In the genomic region with DNA sequence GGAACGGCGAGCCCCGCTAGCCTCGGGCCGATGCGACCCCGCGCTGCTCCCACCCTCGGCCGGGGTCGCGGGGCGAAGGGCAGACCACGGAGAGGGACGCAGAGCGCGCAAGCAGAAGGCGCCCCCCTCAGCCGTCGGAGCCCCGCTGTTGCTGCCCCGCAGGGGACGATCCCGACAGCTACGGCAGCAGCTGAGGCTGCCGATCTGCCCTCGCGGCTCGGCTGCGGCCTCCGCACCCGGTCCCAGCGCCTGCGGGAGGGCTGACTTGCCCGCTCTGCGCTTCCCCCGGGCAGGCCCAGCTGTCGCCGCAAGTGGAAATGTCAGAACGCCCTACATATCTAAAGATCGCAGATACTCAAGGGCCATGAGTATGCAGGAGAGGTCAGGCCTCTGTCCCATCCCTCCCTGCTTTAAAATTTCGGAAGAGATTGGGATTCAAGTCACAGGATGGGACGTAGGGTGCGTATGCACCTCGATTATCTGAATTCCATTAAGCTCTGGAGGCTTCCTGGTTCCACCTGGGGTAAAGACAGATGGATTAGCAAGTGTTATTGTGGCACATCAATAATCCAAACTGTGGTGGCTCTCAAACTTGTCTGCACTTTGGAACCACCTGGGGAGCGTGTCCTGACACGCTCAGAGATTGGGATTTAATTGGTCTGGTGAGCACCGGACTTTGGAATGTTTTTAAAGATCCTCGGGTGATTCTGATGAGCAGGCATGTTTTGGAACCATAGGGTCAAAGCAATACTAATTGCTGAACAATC, we compare ENCODE assay signal across 8 cellular contexts. TPM values are rescaled to one million over a fixed set of nuclear protein-coding genes. Genes with fewer than 3 reads are reported as not detected.
DNase-seq lines count a peak whose midpoint lies in the region; ATAC-seq and TF ChIP-seq lines count a peak whose summit lies in the region.

Gene CRPPA, minus strand, starts transcription at position 206 of the 767 bp plus-strand sequence. CDS start 216 bp downstream, outside the sequence.

- H3K27ac ChIP-seq in naive thymus-derived CD4-positive, alpha-beta T cell (ENCODE audit: low read depth, low read length) = peak within 1 kb of the TSS; percentile 78
- H3K27ac ChIP-seq in thoracic aorta = peak within 1 kb of the TSS; percentile 86 to 96

- DNase-seq in NCI-H2227 (lab: John Stamatoyannopoulos, UW; ENCODE audit: unreplicated experiment) (peak; percentile 59), NCI-H2227 treated with DMSO at 0.1 percent for 48 hours (lab: John Stamatoyannopoulos, UW) (no peak), NCI-H510A treated with DMSO at 0.1 percent for 48 hours (lab: John Stamatoyannopoulos, UW) (peak; percentile 52), fibroblast of gingiva (ENCODE audit: low read depth) (peak; percentile 30), thoracic aorta (ENCODE audit: low spot score) (no peak)
- DNase-seq in activated T-cell treated with anti-CD3 and anti-CD28 coated beads, Interleukin-2, amount 50 U/mL, for 4 hours = peak; percentile 28
- peak; percentile 23 to 55 (median 38) for DNase-seq in naive thymus-derived CD4-positive, alpha-beta T cell

- H3K9me3 Mint-ChIP-seq in activated T-cell treated with anti-CD3 and anti-CD28 coated beads, Interleukin-2, amount 50 U/mL, for 4 hours = no peaks in the 10 kb centered on the region
- peaks cover 0 to 5% (median 0%) of the 10 kb centered on the region in 11 donors for H3K9me3 Mint-ChIP-seq in naive thymus-derived CD4-positive, alpha-beta T cell

- no peaks in the 10 kb centered on the region for H3K9me3 ChIP-seq in naive thymus-derived CD4-positive, alpha-beta T cell (ENCODE audit: control insufficient read depth in 2 of 3, low read length in 3 of 3)
- no peaks in the 10 kb centered on the region for H3K9me3 ChIP-seq in thoracic aorta

- H3K36me3 Mint-ChIP-seq in activated T-cell treated with anti-CD3 and anti-CD28 coated beads, Interleukin-2, amount 50 U/mL, for 4 hours (ENCODE audit: insufficient read depth) = no peaks in the 10 kb centered on the region
- peaks cover 0 to 5% (median 0%) of the 10 kb centered on the region in 5 donors for H3K36me3 Mint-ChIP-seq in naive thymus-derived CD4-positive, alpha-beta T cell

- TF ChIP-seq CTCF in thoracic aorta (IDR thresholded peaks at IDR 0.05) = no peak

- H3K4me1 Mint-ChIP-seq in activated T-cell treated with anti-CD3 and anti-CD28 coated beads, Interleukin-2, amount 50 U/mL, for 4 hours (ENCODE audit: low read depth) = peaks cover 10% of the 10 kb centered on the region
- H3K4me1 Mint-ChIP-seq in naive thymus-derived CD4-positive, alpha-beta T cell = peaks cover 7 to 23% (median 15%) of the 10 kb centered on the region in 7 donors

- no peaks in the 10 kb centered on the region for H3K36me3 ChIP-seq in naive thymus-derived CD4-positive, alpha-beta T cell (ENCODE audit: control insufficient read depth in 2 of 3, insufficient read depth in 3 of 3, low read length in 3 of 3)
- no peaks in the 10 kb centered on the region for H3K36me3 ChIP-seq in thoracic aorta

- CTCF ChIA-PET in naive thymus-derived CD4-positive, alpha-beta T cell (lab: Charles Lee) = interaction anchor here (0.6 to 2.3 kb wide), 5 partner anchors 8 to 224 kb away, joined by 3 to 5 read pairs (median 5); partner anchors contain the start of genes ANKMY2 and BZW2

- H3K4me1 ChIP-seq in naive thymus-derived CD4-positive, alpha-beta T cell (ENCODE audit: control insufficient read depth in 2 of 2, insufficient read depth in 2 of 2, low read length in 2 of 2) = peaks cover 6 to 9% of the 10 kb centered on the region in 2 donors
- peaks cover 10 to 22% of the 10 kb centered on the region in 2 donors for H3K4me1 ChIP-seq in thoracic aorta (ENCODE audit: control insufficient read depth in 1 of 2, low read depth in 2 of 2)

- peak within 1 kb of the TSS; percentile 84 to 98 (median 92) for H3K27ac Mint-ChIP-seq in naive thymus-derived CD4-positive, alpha-beta T cell

- intact Hi-C loops in naive thymus-derived CD4-positive, alpha-beta T cell (cut with micrococcal nuclease) = loop anchor here (2.0 to 5.0 kb wide), 4 partner anchors 331 to 1521 kb away; partner anchors contain the start of genes AHR (in 1 of the 2), SNX13 (in 1 of the 2) and TSPAN13 (in 1 of the 2)

- POLR2A ChIA-PET in naive thymus-derived CD4-positive, alpha-beta T cell (lab: Charles Lee) = interaction anchor here (1.1 to 2.2 kb wide), 4 partner anchors 11 to 876 kb away, joined by 3 to 19 read pairs (median 10); partner anchors contain the start of genes AHR, ANKMY2 and BZW2

- no peaks in the 10 kb centered on the region for H3K27me3 ChIP-seq in naive thymus-derived CD4-positive, alpha-beta T cell (ENCODE audit: control insufficient read depth in 2 of 2, insufficient read depth in 2 of 2, low read length in 2 of 2)
- no peaks in the 10 kb centered on the region for H3K27me3 ChIP-seq in thoracic aorta (replicated peaks; ENCODE audit: insufficient read depth)

- peak within 1 kb of the TSS; percentile 80 for H3K4me3 Mint-ChIP-seq in activated T-cell treated with anti-CD3 and anti-CD28 coated beads, Interleukin-2, amount 50 U/mL, for 4 hours
- H3K4me3 Mint-ChIP-seq in naive thymus-derived CD4-positive, alpha-beta T cell = peak within 1 kb of the TSS; percentile 82 to 96 (median 88)

- peak within 1 kb of the TSS; percentile 93 for H3K4me3 ChIP-seq in naive thymus-derived CD4-positive, alpha-beta T cell (ENCODE audit: low read length)
- peak within 1 kb of the TSS; percentile 89 for H3K4me3 ChIP-seq in thoracic aorta

- ATAC-seq in HG02938 (IDR thresholded peaks at IDR 0.05; ENCODE audit: unreplicated experiment) (peak; percentile 28), thoracic aorta (ENCODE audit: insufficient number of reproducible peaks, low FRiP score, low read depth) (peak; percentile 59)
- ATAC-seq in activated T-cell treated with anti-CD3 and anti-CD28 coated beads, Interleukin-2, amount 50 U/mL, for 4 hours = peak; percentile 46 to 55
- ATAC-seq in naive thymus-derived CD4-positive, alpha-beta T cell = peak; percentile 25

- H3K27me3 Mint-ChIP-seq in activated T-cell treated with anti-CD3 and anti-CD28 coated beads, Interleukin-2, amount 50 U/mL, for 4 hours (ENCODE audit: low read depth) = peaks cover 23% of the 10 kb centered on the region
- peaks cover 0 to 14% (median 0%) of the 10 kb centered on the region in 5 donors for H3K27me3 Mint-ChIP-seq in naive thymus-derived CD4-positive, alpha-beta T cell

RNA-seq across cellular contexts. Expression of gene CRPPA, which starts in this region (rescaled TPM):
- total RNA-seq in activated T-cell treated with anti-CD3 and anti-CD28 coated beads, Interleukin-2, amount 50 U/mL, for 4 hours = 1 to 10 TPM in 2 of 3 donors, under 1 TPM in 1; 0.46 to 1.2 (median 1.2) TPM
- 1 to 10 TPM; 1.3 to 2.5 (median 1.3) TPM for total RNA-seq in naive thymus-derived CD4-positive, alpha-beta T cell
- polyA plus RNA-seq in naive thymus-derived CD4-positive, alpha-beta T cell = under 1 TPM; 0.21 TPM
- 1 to 10 TPM; 1.4 to 2.1 TPM for total RNA-seq in thoracic aorta

Comparison
In these comparisons a context has a peak if more than half of its experiments do, and no peak if none do; other contexts are left out.
1. DNase-seq: peak in NCI-H2227 (single experiment), NCI-H510A treated with DMSO at 0.1 percent for 48 hours (single experiment), activated T-cell treated with anti-CD3 and anti-CD28 coated beads, Interleukin-2, amount 50 U/mL, for 4 hours (single experiment), fibroblast of gingiva (single experiment) and naive thymus-derived CD4-positive, alpha-beta T cell (9 of 9); none in NCI-H2227 treated with DMSO at 0.1 percent for 48 hours (single experiment) and thoracic aorta (single experiment).
2. Peak in every context shown above with its lines, with median percentiles within 50 percentile points of each other: ATAC-seq.